Comparison of ENCODE assay signal across 22 cellular contexts in the genomic region with DNA sequence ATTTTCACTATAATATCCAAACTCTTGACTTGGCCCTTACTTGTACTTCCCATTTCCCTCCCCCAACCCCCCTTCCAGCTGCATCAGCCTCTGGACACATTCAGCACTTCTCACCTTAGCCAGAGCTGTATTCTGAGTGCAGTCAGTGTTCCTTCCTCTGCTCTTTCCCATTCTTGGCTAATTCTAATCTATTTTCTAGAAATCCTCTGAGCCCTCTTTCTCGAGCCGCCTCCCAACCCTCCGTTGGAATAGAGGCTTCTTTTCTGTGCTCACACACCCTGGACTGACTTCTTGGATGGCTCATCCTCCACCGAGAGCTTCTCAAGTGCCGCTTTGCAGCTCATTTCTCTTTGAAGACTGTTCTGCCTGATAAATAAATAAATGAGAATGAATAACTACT.
DNase-seq lines count a peak whose midpoint lies in the region; ATAC-seq and TF ChIP-seq lines count a peak whose summit lies in the region.
"Had no signal": no experiment of that assay in that cellular context is flagged by ENCODE, and none has a peak within 500 bp of the region (broad histone marks: within the 10 kb centered on the region; RNA-seq: fewer than 3 reads in every experiment).

No MANE protein-coding gene starts in this region.

- 55% methylated on average over 5 of the region's 5 CpGs for WGBS in right cardiac atrium
- 59% methylated on average over 5 of the region's 5 CpGs for WGBS in right lobe of liver (ENCODE audit: insufficient coverage, low coverage, low lambda C conversion rate, missing lambda C conversion rate)

- H3K9me3 ChIP-seq in adipocyte (ENCODE audit: control insufficient read depth, low read length) (no peaks in the 10 kb centered on the region), right cardiac atrium (ENCODE audit: control insufficient read depth, low read length) (no peaks in the 10 kb centered on the region), right lobe of liver (no peaks in the 10 kb centered on the region)
- no peaks in the 10 kb centered on the region for H3K9me3 ChIP-seq in naive thymus-derived CD4-positive, alpha-beta T cell (ENCODE audit: control insufficient read depth in 2 of 3, low read length in 3 of 3)
- H3K9me3 ChIP-seq: A549, BLaER1 had no signal

- TF ChIP-seq CTCF in chondrocyte (IDR thresholded peaks at IDR 0.05) (no peak), right lobe of liver (IDR thresholded peaks at IDR 0.05) (no peak)

- no peaks in the 10 kb centered on the region for H3K36me3 Mint-ChIP-seq in naive thymus-derived CD4-positive, alpha-beta T cell
- H3K36me3 Mint-ChIP-seq in chondrocyte (ENCODE audit: low read depth): no peaks in the 10 kb centered on the region
- H3K36me3 Mint-ChIP-seq: CD4-positive, alpha-beta memory T cell had no signal

- H3K4me3 ChIP-seq in adipocyte (ENCODE audit: low read length) (no peak overlapping the region), right cardiac atrium (ENCODE audit: low read length) (no peak overlapping the region), right lobe of liver (no peak overlapping the region)
- H3K4me3 ChIP-seq in naive thymus-derived CD4-positive, alpha-beta T cell (ENCODE audit: low read length): no peak overlapping the region
- H3K4me3 ChIP-seq: A549, BLaER1, GM12878, GM23248 had no signal

- no peak for DNase-seq in adipocyte (ENCODE audit: low read depth)
- no peak for DNase-seq in caudate nucleus (lab: John Stamatoyannopoulos, UW)
- DNase-seq in right cardiac atrium: peak in 2 of 3 donors; percentile 25 to 68
- no peak for DNase-seq in sciatic nerve (ENCODE audit: low spot score)
- no peak for DNase-seq in naive thymus-derived CD4-positive, alpha-beta T cell
- no peak for DNase-seq in chondrocyte (ENCODE audit: low spot score)
- no peak for DNase-seq in right lobe of liver
- DNase-seq: CD4-positive, alpha-beta memory T cell; DMS53; EL; GM23248; KBM-7; NCI-H1105 treated with DMSO at 0.1 percent for 48 hours; NCI-H1694; NCI-H2081 treated with DMSO at 0.1 percent for 48 hours; NCI-H774; SHP77 had no signal

- H3K27ac ChIP-seq in caudate nucleus (ENCODE audit: low read depth, low read length) (peak overlapping the region; percentile 63), right cardiac atrium (ENCODE audit: low read length) (no peak overlapping the region), right lobe of liver (no peak overlapping the region)
- H3K27ac ChIP-seq in naive thymus-derived CD4-positive, alpha-beta T cell (ENCODE audit: low read depth, low read length): no peak overlapping the region
- H3K27ac ChIP-seq: A549, BLaER1, GM23248 had no signal

- intact Hi-C loops in right cardiac atrium (cut with DNase I): no loop called here
- intact Hi-C loops in sciatic nerve (cut with DNase I): no loop called here
- intact Hi-C loops in naive thymus-derived CD4-positive, alpha-beta T cell (cut with micrococcal nuclease): no loop called here
- intact Hi-C loops in right lobe of liver (cut with DNase I): no loop called here

- peak overlapping the region; percentile 28 for H3K9ac ChIP-seq in adipocyte (ENCODE audit: low read length)
- H3K9ac ChIP-seq: BLaER1, GM23248 had no signal

- H3K27me3 ChIP-seq in adipocyte (replicated peaks; ENCODE audit: control insufficient read depth, insufficient read depth, low read length) (no peaks in the 10 kb centered on the region), right cardiac atrium (ENCODE audit: control insufficient read depth, insufficient read depth) (no peaks in the 10 kb centered on the region), right lobe of liver (no peaks in the 10 kb centered on the region)
- no peaks in the 10 kb centered on the region for H3K27me3 ChIP-seq in naive thymus-derived CD4-positive, alpha-beta T cell (ENCODE audit: control insufficient read depth in 2 of 2, insufficient read depth in 2 of 2, low read length in 2 of 2)
- H3K27me3 ChIP-seq: BLaER1 had no signal

- CTCF ChIA-PET in naive thymus-derived CD4-positive, alpha-beta T cell (lab: Charles Lee): no interaction called here

- H3K4me3 Mint-ChIP-seq in naive thymus-derived CD4-positive, alpha-beta T cell: no peak overlapping the region
- no peak overlapping the region for H3K4me3 Mint-ChIP-seq in chondrocyte (ENCODE audit: unreplicated experiment)
- H3K4me3 Mint-ChIP-seq: CD4-positive, alpha-beta memory T cell had no signal

- peaks cover 0 to 6% (median 0%) of the 10 kb centered on the region in 11 donors for H3K9me3 Mint-ChIP-seq in naive thymus-derived CD4-positive, alpha-beta T cell
- H3K9me3 Mint-ChIP-seq in chondrocyte (ENCODE audit: low read depth): no peaks in the 10 kb centered on the region
- H3K9me3 Mint-ChIP-seq: CD4-positive, alpha-beta memory T cell had no signal

- no peak overlapping the region for H3K27ac Mint-ChIP-seq in naive thymus-derived CD4-positive, alpha-beta T cell
- no peak overlapping the region for H3K27ac Mint-ChIP-seq in chondrocyte (ENCODE audit: unreplicated experiment)
- H3K27ac Mint-ChIP-seq: CD4-positive, alpha-beta memory T cell had no signal

- H3K36me3 ChIP-seq in adipocyte (ENCODE audit: control insufficient read depth, insufficient read depth, low read length, severe bottlenecking): no peaks in the 10 kb centered on the region
- H3K36me3 ChIP-seq in naive thymus-derived CD4-positive, alpha-beta T cell (ENCODE audit: control insufficient read depth in 2 of 3, insufficient read depth in 3 of 3, low read length in 3 of 3): no peaks in the 10 kb centered on the region
- H3K36me3 ChIP-seq in right lobe of liver: no peaks in the 10 kb centered on the region
- H3K36me3 ChIP-seq: BLaER1 had no signal

- H3K4me1 Mint-ChIP-seq in naive thymus-derived CD4-positive, alpha-beta T cell: no peaks in the 10 kb centered on the region
- H3K4me1 Mint-ChIP-seq in chondrocyte (ENCODE audit: low read depth): peaks cover 92% of the 10 kb centered on the region
- H3K4me1 Mint-ChIP-seq: CD4-positive, alpha-beta memory T cell had no signal

- no peak for TF ChIP-seq POLR2A in right lobe of liver (IDR thresholded peaks at IDR 0.05)

- peak; percentile 48 to 66 for ATAC-seq in right cardiac atrium
- peak; percentile 59 for ATAC-seq in sciatic nerve
- no peak for ATAC-seq in naive thymus-derived CD4-positive, alpha-beta T cell
- ATAC-seq in right lobe of liver: no peak
- ATAC-seq: A549, GM12878, HCT116, HepG2 had no signal

- H3K27me3 Mint-ChIP-seq in naive thymus-derived CD4-positive, alpha-beta T cell: peaks cover 0 to 17% (median 8%) of the 10 kb centered on the region in 5 donors
- no peaks in the 10 kb centered on the region for H3K27me3 Mint-ChIP-seq in chondrocyte (ENCODE audit: low read depth)

- H3K4me1 ChIP-seq in adipocyte (ENCODE audit: control insufficient read depth, insufficient read depth, low read length) (peaks cover 54% of the 10 kb centered on the region), right cardiac atrium (ENCODE audit: control insufficient read depth, insufficient read depth, low read length) (no peaks in the 10 kb centered on the region), right lobe of liver (no peaks in the 10 kb centered on the region)
- no peaks in the 10 kb centered on the region for H3K4me1 ChIP-seq in naive thymus-derived CD4-positive, alpha-beta T cell (ENCODE audit: control insufficient read depth in 2 of 2, insufficient read depth in 2 of 2, low read length in 2 of 2)
- H3K4me1 ChIP-seq: A549 had no signal

- POLR2A ChIA-PET in naive thymus-derived CD4-positive, alpha-beta T cell (lab: Charles Lee): no interaction called here

Comparison
In these comparisons a context has a peak if more than half of its experiments do, and no peak if none do; other contexts are left out.
1. DNase-seq: peak in right cardiac atrium (2 of 3); none in adipocyte (single experiment), caudate nucleus (0 of 61), sciatic nerve (single experiment), naive thymus-derived CD4-positive, alpha-beta T cell (0 of 9), chondrocyte (single experiment) and right lobe of liver (0 of 3).
2. ATAC-seq: peak in right cardiac atrium (2 of 2) and sciatic nerve (single experiment); none in naive thymus-derived CD4-positive, alpha-beta T cell (single experiment) and right lobe of liver (0 of 4).